7 cellular contexts compared by ENCODE assay signal in genomic region chr18:67517224-67517765, GRCh38. TPM values are rescaled to one million over a fixed set of nuclear protein-coding genes. Genes with fewer than 3 reads are reported as not detected.
DNase-seq lines count a peak whose midpoint lies in the region; ATAC-seq and TF ChIP-seq lines count a peak whose summit lies in the region.

No MANE protein-coding gene starts in this region.

- TF ChIP-seq CTCF in PC-9 (conservative IDR thresholded peaks at IDR 0.05), result no peak

- BruUV-seq in PC-9 (replicated peaks; lab: Mats Ljungman, UMichigan), result no TSS peak

- H3K36me3 ChIP-seq in H7 (replicated peaks; ENCODE audit: control insufficient read depth, insufficient read depth, low read length) (no peaks in the 10 kb centered on the region), PC-9 (ENCODE audit: low read depth) (no peaks in the 10 kb centered on the region), endocrine pancreas (ENCODE audit: control insufficient read depth, insufficient read depth, low read length) (no peaks in the 10 kb centered on the region), muscle layer of duodenum (ENCODE audit: control insufficient read depth in 1 of 2, insufficient read depth in 2 of 2, low read length in 2 of 2) (peaks cover 0 to 3% of the 10 kb centered on the region in 2 donors)

- H3K4me3 ChIP-seq in H7 (ENCODE audit: insufficient read depth, low read depth, low read length) (peak overlapping the region; percentile 51), PC-9 (peak overlapping the region; percentile 77), endocrine pancreas (ENCODE audit: control insufficient read depth, insufficient read depth, low read length) (peak overlapping the region; percentile 87), muscle layer of duodenum (ENCODE audit: low read depth in 1 of 2, low read length in 2 of 2) (peak overlapping the region; percentile 74 to 92)

- peak overlapping the region; percentile 90 for H2AFZ ChIP-seq in PC-9

- peak overlapping the region; percentile 69 for H3K9ac ChIP-seq in endocrine pancreas (ENCODE audit: control insufficient read depth, insufficient read depth, low read length)

- no peaks in the 10 kb centered on the region for H3K9me3 ChIP-seq in PC-9 (ENCODE audit: insufficient read depth, low read depth)
- H3K9me3 ChIP-seq in endocrine pancreas (ENCODE audit: control insufficient read depth, low read length), result no peaks in the 10 kb centered on the region
- no peaks in the 10 kb centered on the region for H3K9me3 ChIP-seq in muscle layer of duodenum (ENCODE audit: control insufficient read depth in 1 of 2, low read length in 2 of 2)

- CTCF ChIA-PET in PC-9 (lab: Charles Lee), result no interaction called here

- H3F3A ChIP-seq in PC-9 (ENCODE audit: insufficient read depth, low read depth), result no peaks in the 10 kb centered on the region

- H3K9me2 ChIP-seq in PC-9 (ENCODE audit: insufficient read depth), result no peaks in the 10 kb centered on the region; the same call in 1 of the 2 replicates

- H4K20me1 ChIP-seq in PC-9 (ENCODE audit: insufficient read depth), result no peaks in the 10 kb centered on the region

- H3K79me2 ChIP-seq in PC-9 (ENCODE audit: low read depth), result no peaks in the 10 kb centered on the region

- H3K4me1 ChIP-seq in PC-9 (replicated peaks; ENCODE audit: insufficient read depth) (0 out of 2 replicates have a peak, but pooled peaks cover 8% of the 10 kb centered on the region), endocrine pancreas (ENCODE audit: control insufficient read depth, insufficient read depth, low read length) (no peaks in the 10 kb centered on the region), muscle layer of duodenum (ENCODE audit: control insufficient read depth in 1 of 2, insufficient read depth in 2 of 2, low read length in 2 of 2) (peaks cover 9 to 25% of the 10 kb centered on the region in 2 donors)

- peak overlapping the region; percentile 89 for H3K4me2 ChIP-seq in PC-9

- ATAC-seq in GM21737 (IDR thresholded peaks at IDR 0.05; ENCODE audit: unreplicated experiment), result no peak
- no peak for ATAC-seq in GM19324 (IDR thresholded peaks at IDR 0.05; ENCODE audit: low FRiP score, unreplicated experiment)
- ATAC-seq in GM18907 (IDR thresholded peaks at IDR 0.05; ENCODE audit: unreplicated experiment), result no peak

- no peaks in the 10 kb centered on the region for H3K27me3 ChIP-seq in H7 (ENCODE audit: control insufficient read depth, insufficient read depth, low read length)
- no peaks in the 10 kb centered on the region for H3K27me3 ChIP-seq in PC-9 (ENCODE audit: insufficient read depth, low read depth)
- H3K27me3 ChIP-seq in endocrine pancreas (ENCODE audit: control insufficient read depth, insufficient read depth, low read length), result no peaks in the 10 kb centered on the region
- H3K27me3 ChIP-seq in muscle layer of duodenum (ENCODE audit: low read depth, low read length), result no peaks in the 10 kb centered on the region

- DNase-seq in H7 (no peak), PC-9 (no peak)

- intact Hi-C loops in PC-9 (cut with micrococcal nuclease; ENCODE audit: unreplicated experiment), result loop anchor here (5.0 to 10.0 kb wide), 5 partner anchors 198 to 1218 kb away; no protein-coding TSS in a partner anchor

- H3K27ac ChIP-seq in PC-9, result no peak overlapping the region
- peak overlapping the region; percentile 73 for H3K27ac ChIP-seq in muscle layer of duodenum (ENCODE audit: low read length)

- POLR2A ChIA-PET in PC-9 (lab: Charles Lee; ENCODE audit: unreplicated experiment), result interaction anchor here (0.6 to 1.2 kb wide), 6 partner anchors 13 to 1192 kb away, joined by 3 to 12 read pairs (median 5); no protein-coding TSS in a partner anchor

RNA-seq across cellular contexts. Expression of gene DSEL, which starts 0.8 kb away (rescaled TPM):
- total RNA-seq in H7 (2014; rRNA removed; shearing (Covaris generic)), result 9.4 and 9.7 TPM in 2 replicates
- 2.1 and 2.5 TPM in 2 replicates for total RNA-seq in PC-9 (2021)
